In the genomic region with DNA sequence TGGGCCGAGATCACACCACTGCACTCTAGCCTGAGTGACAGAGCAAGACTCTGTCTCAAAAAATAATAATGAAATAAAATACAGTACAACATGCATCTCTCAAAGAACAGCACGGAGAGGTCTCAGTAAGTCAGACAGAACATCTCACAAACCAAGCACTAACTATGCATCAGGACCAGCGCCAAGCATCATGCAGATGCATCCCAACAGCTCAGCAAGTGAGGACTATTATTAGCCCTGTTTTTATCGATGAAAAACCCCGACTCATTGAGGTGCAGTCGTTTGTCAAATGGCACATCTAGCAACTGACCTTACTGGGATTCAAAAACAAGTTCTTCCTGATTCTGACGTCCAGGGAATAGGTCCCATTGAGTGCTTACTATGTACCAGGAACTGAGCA, we compare ENCODE assay signal across 18 cellular contexts. TPM values are rescaled to one million over a fixed set of nuclear protein-coding genes. Genes with fewer than 3 reads are reported as not detected.
"Had no signal": no experiment of that assay in that cellular context is flagged by ENCODE, and none has a peak within 500 bp of the region (broad histone marks: within the 10 kb centered on the region; RNA-seq: fewer than 3 reads in every experiment).

No MANE protein-coding gene starts in this region.

- DNase-seq: activated CD4-positive, alpha-beta T cell treated with anti-CD3 and anti-CD28 coated beads for 4 hours; activated CD4-positive, alpha-beta T cell treated with anti-CD3 and anti-CD28 coated beads, Interleukin-2, amount 50 U/mL, for 48 hours; activated CD4-positive, CD25-positive, alpha-beta regulatory T cell; activated CD8-positive, alpha-beta memory T cell treated with anti-CD3 and anti-CD28 coated beads, Interleukin-2, amount 50 U/mL, for 48 hours; activated effector memory CD4-positive, alpha-beta T cell treated with Interleukin-2 at 50 U/mL for 16 hours; activated naive CD4-positive, alpha-beta T cell treated with anti-CD3 and anti-CD28 coated beads, Interleukin-2, amount 10 ng/mL, durations not matched to agents 7 days and 5 days; activated T-cell treated with anti-CD3 and anti-CD28 coated beads, Interleukin-2, amount 50 U/mL, for 72 hours; amygdala; immature natural killer cell; occipital lobe; retina; tibial artery had no signal

- H3K27ac ChIP-seq: hepatocyte had no signal

- H3K27ac Mint-ChIP-seq: activated naive CD4-positive, alpha-beta T cell treated with anti-CD3 and anti-CD28 coated beads, Interleukin-2, amount 10 ng/mL, durations not matched to agents 7 days and 5 days; activated T-cell treated with anti-CD3 and anti-CD28 coated beads, Interleukin-2, amount 50 U/mL, for 72 hours; stimulated activated naive CD8-positive, alpha-beta T cell treated with anti-CD3 and anti-CD28 coated beads, Interleukin-15, Interleukin-2, amounts not matched to agents 100 ng/mL and 50 ng/mL, for 24 hours had no signal

- H3K27me3 ChIP-seq: hepatocyte, tibial artery had no signal

- H3K9me3 Mint-ChIP-seq: activated naive CD4-positive, alpha-beta T cell treated with anti-CD3 and anti-CD28 coated beads, Interleukin-2, amount 10 ng/mL, durations not matched to agents 7 days and 5 days; activated T-cell treated with anti-CD3 and anti-CD28 coated beads, Interleukin-2, amount 50 U/mL, for 72 hours; stimulated activated naive CD8-positive, alpha-beta T cell treated with anti-CD3 and anti-CD28 coated beads, Interleukin-15, Interleukin-2, amounts not matched to agents 100 ng/mL and 50 ng/mL, for 24 hours had no signal

- H3K4me3 ChIP-seq: hepatocyte, tibial artery had no signal

- H3K4me3 Mint-ChIP-seq: activated naive CD4-positive, alpha-beta T cell treated with anti-CD3 and anti-CD28 coated beads, Interleukin-2, amount 10 ng/mL, durations not matched to agents 7 days and 5 days; activated T-cell treated with anti-CD3 and anti-CD28 coated beads, Interleukin-2, amount 50 U/mL, for 72 hours; immature natural killer cell; stimulated activated naive CD8-positive, alpha-beta T cell treated with anti-CD3 and anti-CD28 coated beads, Interleukin-15, Interleukin-2, amounts not matched to agents 100 ng/mL and 50 ng/mL, for 24 hours had no signal

- ATAC-seq: activated T-cell treated with anti-CD3 and anti-CD28 coated beads, Interleukin-2, amount 50 U/mL, for 72 hours had no signal

- H3K27me3 Mint-ChIP-seq: stimulated activated naive CD8-positive, alpha-beta T cell treated with anti-CD3 and anti-CD28 coated beads, Interleukin-15, Interleukin-2, amounts not matched to agents 100 ng/mL and 50 ng/mL, for 24 hours had no signal

- H3K9me3 ChIP-seq: tibial artery had no signal

RNA-seq across cellular contexts. Expression of gene HIPK4, which starts 45.6 kb away (rescaled TPM):
- total RNA-seq: epithelial cell of proximal tubule; kidney epithelial cell; T-helper 1 cell treated with Interleukin-12 subunit alpha and Interleukin-12 subunit beta and Interleukin-4 antibody, amounts not matched to agents 30 ng/mL and 1 ng/mL, for 36 hours had no signal
- polyA plus RNA-seq: neural cell had no signal
